ENCODE assay signal across 14 cellular contexts in genomic region chr9:124574944-124575343, GRCh38.
DNase-seq lines count a peak whose midpoint lies in the region; ATAC-seq and TF ChIP-seq lines count a peak whose summit lies in the region.
"Had no signal": no experiment of that assay in that cellular context is flagged by ENCODE, and none has a peak within 500 bp of the region (broad histone marks: within the 10 kb centered on the region; RNA-seq: fewer than 3 reads in every experiment).

No MANE protein-coding gene starts in this region.

- H3K27me3 Mint-ChIP-seq in nephron progenitor cell (ENCODE audit: low read depth, poor library complexity) = no peaks in the 10 kb centered on the region
- no peaks in the 10 kb centered on the region for H3K27me3 Mint-ChIP-seq in H9 (ENCODE audit: low read depth)

- H3K4me3 Mint-ChIP-seq in nephron progenitor cell (no peak overlapping the region), H9 (no peak overlapping the region)
- H3K4me3 Mint-ChIP-seq: activated naive CD4-positive, alpha-beta T cell treated with anti-CD3 and anti-CD28 coated beads, Interleukin-2, amount 10 ng/mL, durations not matched to agents 7 days and 5 days had no signal

- no peaks in the 10 kb centered on the region for H3K36me3 ChIP-seq in BJ (ENCODE audit: control insufficient read depth, insufficient read depth, low read length)
- no peaks in the 10 kb centered on the region for H3K36me3 ChIP-seq in mammary epithelial cell (ENCODE audit: insufficient read depth, low read length)
- H3K36me3 ChIP-seq: tibial artery had no signal

- H3K56ac ChIP-seq in H9 (ENCODE audit: insufficient read length, low read depth, low read length) = no peak overlapping the region

- H3K27ac ChIP-seq in mammary epithelial cell (ENCODE audit: insufficient read depth, low read depth, low read length) (no peak overlapping the region), H9 (ENCODE audit: insufficient read length, low read depth, low read length) (no peak overlapping the region)
- H3K27ac ChIP-seq: dorsolateral prefrontal cortex, tibial artery had no signal

- no peak overlapping the region for H2AK5ac ChIP-seq in H9 (ENCODE audit: insufficient read length, low read length)

- H3K14ac ChIP-seq in H9 (ENCODE audit: insufficient read depth, low read length) = no peak overlapping the region

- H2BK5ac ChIP-seq in H9 (ENCODE audit: insufficient read length, low read length) = no peak overlapping the region

- H4K5ac ChIP-seq in H9 (ENCODE audit: insufficient read length, low read depth, low read length) = no peak overlapping the region

- in situ Hi-C loops in mammary epithelial cell (cut with MboI; ENCODE audit: low sequenced_read_pairs in 2 of 2) = no loop called here

- TF ChIP-seq CTCF in BJ (IDR thresholded peaks at IDR 0.05; ENCODE audit: insufficient read depth, low read depth, low read length) (no peak), mammary epithelial cell (conservative IDR thresholded peaks at IDR 0.05 in 1 of 2, IDR thresholded peaks at IDR 0.05 in 1 of 2; ENCODE audit: extremely low read depth in 1 of 2, insufficient read depth in 1 of 2, low read depth in 1 of 2, low read length in 2 of 2) (no peak), nephron progenitor cell (IDR thresholded peaks at IDR 0.05) (no peak), H9 (conservative IDR thresholded peaks at IDR 0.05) (no peak)

- H2BK15ac ChIP-seq in H9 (ENCODE audit: low read depth, low read length) = no peak overlapping the region

- H2BK20ac ChIP-seq in H9 (ENCODE audit: low read depth, low read length, poor library complexity, severe bottlenecking) = no peak overlapping the region

- no peak overlapping the region for H3K4ac ChIP-seq in H9 (ENCODE audit: low read depth, low read length)

- peaks cover 11% of the 10 kb centered on the region for H3K36me3 Mint-ChIP-seq in nephron progenitor cell (ENCODE audit: low read depth)
- peaks cover 6 to 8% (median 7%) of the 10 kb centered on the region in 3 experiments; a peak in 3 of 7 replicates for H3K36me3 Mint-ChIP-seq in H9 (ENCODE audit: insufficient read depth in 1 of 3, low read depth in 3 of 3)
- H3K36me3 Mint-ChIP-seq: activated naive CD4-positive, alpha-beta T cell treated with anti-CD3 and anti-CD28 coated beads, Interleukin-2, amount 10 ng/mL, durations not matched to agents 7 days and 5 days had no signal

- H3K79me1 ChIP-seq in H9 (ENCODE audit: insufficient read depth, low read depth, low read length, poor library complexity, severe bottlenecking) = no peaks in the 10 kb centered on the region

- H4K91ac ChIP-seq in H9 (ENCODE audit: insufficient read length, low read depth, low read length) = no peak overlapping the region

- H4K20me1 ChIP-seq in mammary epithelial cell (ENCODE audit: insufficient read depth, low read length) = no peaks in the 10 kb centered on the region
- H4K20me1 ChIP-seq in H9 (ENCODE audit: control insufficient read depth, insufficient read depth, insufficient read length) = no peaks in the 10 kb centered on the region

- H4K8ac ChIP-seq in H9 (replicated peaks; ENCODE audit: insufficient read length, low read depth, low read length) = no peak overlapping the region

- H2BK120ac ChIP-seq in H9 (ENCODE audit: low read depth, low read length, poor library complexity, severe bottlenecking) = no peak overlapping the region

- no peaks in the 10 kb centered on the region for H3K9me3 ChIP-seq in mammary epithelial cell (replicated peaks; ENCODE audit: insufficient read depth, low read length)
- no peaks in the 10 kb centered on the region for H3K9me3 ChIP-seq in H9 (ENCODE audit: control insufficient read depth, low read depth, low read length)
- H3K9me3 ChIP-seq: tibial artery had no signal

- H3K4me3 ChIP-seq in BJ (ENCODE audit: low read depth, low read length) (no peak overlapping the region), mammary epithelial cell (replicated peaks in 1 of 3; ENCODE audit: insufficient read depth in 1 of 3, low read depth in 2 of 3, low read length in 3 of 3) (no peak overlapping the region)
- H3K4me3 ChIP-seq: dorsolateral prefrontal cortex, tibial artery had no signal

- no peaks in the 10 kb centered on the region for H3K79me2 ChIP-seq in mammary epithelial cell (ENCODE audit: insufficient read depth, low read length)
- H3K79me2 ChIP-seq in H9 (ENCODE audit: insufficient read depth, low read length) = no peaks in the 10 kb centered on the region; the same call in 1 of the 2 replicates

- dilution Hi-C loops in mammary epithelial cell (cut with HindIII; ENCODE audit: low sequenced_read_pairs) = no loop called here

- H3K4me1 Mint-ChIP-seq in nephron progenitor cell (peaks cover 52% of the 10 kb centered on the region), H9 (peaks cover 25 to 36% of the 10 kb centered on the region in 2 experiments)
- H3K4me1 Mint-ChIP-seq: activated naive CD4-positive, alpha-beta T cell treated with anti-CD3 and anti-CD28 coated beads, Interleukin-2, amount 10 ng/mL, durations not matched to agents 7 days and 5 days had no signal

- no peak overlapping the region for H3T11ph ChIP-seq in H9 (ENCODE audit: low read length)

- H2BK12ac ChIP-seq in H9 (ENCODE audit: insufficient read length, low read depth, low read length) = no peak overlapping the region

- H3K23me2 ChIP-seq in H9 (ENCODE audit: insufficient read length, low read depth, low read length, poor library complexity, severe bottlenecking) = no peaks in the 10 kb centered on the region

- ATAC-seq in left lobe of liver = no peak

- POLR2A ChIA-PET in BJ (lab: Charles Lee) = no interaction called here

- H3K9me3 Mint-ChIP-seq in nephron progenitor cell = peaks cover 7% of the 10 kb centered on the region
- H3K9me3 Mint-ChIP-seq in H9 = peaks cover 6 to 8% of the 10 kb centered on the region in 2 experiments; a peak in 2 of 5 replicates
- H3K9me3 Mint-ChIP-seq: activated naive CD4-positive, alpha-beta T cell treated with anti-CD3 and anti-CD28 coated beads, Interleukin-2, amount 10 ng/mL, durations not matched to agents 7 days and 5 days had no signal

- intact Hi-C loops in mammary epithelial cell (cut with micrococcal nuclease) = no loop called here

- CTCF ChIA-PET in BJ (lab: Yijun Ruan, JAX) (interaction anchor here (1.0 to 3.0 kb wide), 6 partner anchors 14 to 156 kb away, joined by 3 to 15 read pairs (median 5); no protein-coding TSS in a partner anchor), mammary epithelial cell (lab: Charles Lee; ENCODE audit: low non-redundant PET) (interaction anchor here (0.6 kb wide), 1 partner anchor 83 kb away, joined by 4 read pairs; no protein-coding TSS in a partner anchor)

- H3K4me2 ChIP-seq in mammary epithelial cell (ENCODE audit: insufficient read depth, low read depth, low read length) = no peak overlapping the region
- H3K4me2 ChIP-seq in H9 (ENCODE audit: insufficient read depth, insufficient read length, low read length) = no peak overlapping the region

- BruUV-seq in mammary epithelial cell (replicated peaks; lab: Mats Ljungman, UMichigan) = no TSS peak

- 61% methylated on average over 4 of the region's 5 CpGs for WGBS in mammary epithelial cell (ENCODE audit: low coverage, missing lambda C conversion rate)
- no CpG with 5 or more reads among the region's 5 CpGs for WGBS in H9 (ENCODE audit: extremely low coverage, insufficient read length, low lambda C conversion rate)

- H3K9ac ChIP-seq in mammary epithelial cell (ENCODE audit: insufficient read depth, low read length) (no peak overlapping the region), H9 (ENCODE audit: extremely low read depth, insufficient read length, low read length) (no peak overlapping the region)

- H3K27ac Mint-ChIP-seq in nephron progenitor cell (peak overlapping the region; percentile 73), H9 (no peak overlapping the region)
- H3K27ac Mint-ChIP-seq: activated naive CD4-positive, alpha-beta T cell treated with anti-CD3 and anti-CD28 coated beads, Interleukin-2, amount 10 ng/mL, durations not matched to agents 7 days and 5 days had no signal

- H3K23ac ChIP-seq in H9 (ENCODE audit: insufficient read length, low read depth, low read length) = no peak overlapping the region

- DNase-seq in BJ (ENCODE audit: low read depth) (peak; percentile 60), HT-29 (ENCODE audit: low spot score) (peak; percentile 11), mammary epithelial cell (peak; percentile 93), nephron progenitor cell (no peak), left lobe of liver (ENCODE audit: low spot score) (no peak), H9 (no peak), SKM-1 treated with dmso at 0.1 percent for 144 hours (lab: John Stamatoyannopoulos, UW; ENCODE audit: unreplicated experiment) (no peak), HuH-7.5 (ENCODE audit: low spot score) (no peak)
- DNase-seq: activated naive CD4-positive, alpha-beta T cell treated with anti-CD3 and anti-CD28 coated beads, Interleukin-2, amount 10 ng/mL, durations not matched to agents 7 days and 5 days; dorsolateral prefrontal cortex; hypothalamus; midbrain; NCI-H510A; tibial artery had no signal

- H2AFZ ChIP-seq in mammary epithelial cell (ENCODE audit: low read depth, low read length) = no peak overlapping the region
- H2AFZ ChIP-seq in H9 (ENCODE audit: low read length) = no peak overlapping the region

- H3K4me1 ChIP-seq in mammary epithelial cell (ENCODE audit: insufficient read depth, low read length) (peaks cover 11% of the 10 kb centered on the region), H9 (ENCODE audit: insufficient read depth, low read length) (peaks cover 11% of the 10 kb centered on the region; the same call in 1 of the 2 replicates)
- H3K4me1 ChIP-seq: tibial artery had no signal

- no peak overlapping the region for H3K18ac ChIP-seq in H9 (ENCODE audit: insufficient read length, low read depth, low read length)

- H3K27me3 ChIP-seq in BJ (ENCODE audit: control insufficient read depth, insufficient read depth, low read length) (no peaks in the 10 kb centered on the region), mammary epithelial cell (ENCODE audit: insufficient read depth, low read length) (no peaks in the 10 kb centered on the region), H9 (ENCODE audit: insufficient read depth, low read length) (no peaks in the 10 kb centered on the region)
- H3K27me3 ChIP-seq: dorsolateral prefrontal cortex, tibial artery had no signal

Comparison
In these comparisons a context has a peak if more than half of its experiments do, and no peak if none do; other contexts are left out.
1. DNase-seq: peak in BJ (single experiment), HT-29 (single experiment) and mammary epithelial cell (single experiment); none in nephron progenitor cell (single experiment), left lobe of liver (single experiment), H9 (single experiment), SKM-1 treated with dmso at 0.1 percent for 144 hours (single experiment) and HuH-7.5 (single experiment).